17 cellular contexts compared by ENCODE assay signal in genomic region chr2:167945660-167946366, GRCh38.
"Had no signal": no experiment of that assay in that cellular context is flagged by ENCODE, and none has a peak within 500 bp of the region (broad histone marks: within the 10 kb centered on the region; RNA-seq: fewer than 3 reads in every experiment).

No MANE protein-coding gene starts in this region.

- H3K4me1 ChIP-seq: gastroesophageal sphincter, spleen, upper lobe of left lung had no signal

- H3K27ac Mint-ChIP-seq: activated CD4-positive, alpha-beta T cell treated with anti-CD3 and anti-CD28 coated beads, Interleukin-2, amount 10 ng/mL, durations not matched to agents 7 days and 5 days; activated naive CD8-positive, alpha-beta T cell; activated T-cell treated with anti-CD3 and anti-CD28 coated beads, Interleukin-2, amount 50 U/mL, for 72 hours; dendritic cell treated with granulocyte-macrophage colony-stimulating factor and Interleukin-4, amounts not matched to agents 40 ng/mL and 50 ng/mL, for 4 days; stimulated activated naive CD8-positive, alpha-beta T cell treated with anti-CD3 and anti-CD28 coated beads, Interleukin-15, amount 100 ng/mL, for 72 hours had no signal

- DNase-seq: activated CD4-positive, alpha-beta T cell treated with anti-CD3 and anti-CD28 coated beads, Interleukin-2, amount 10 ng/mL, durations not matched to agents 7 days and 5 days; activated CD8-positive, alpha-beta memory T cell treated with anti-CD3 and anti-CD28 coated beads, Interleukin-2, amount 50 U/mL, for 48 hours; activated gamma-delta T cell treated with Interleukin-2 at 50 U/mL for 16 hours; activated T-cell treated with anti-CD3 and anti-CD28 coated beads, Interleukin-2, amount 50 U/mL, for 72 hours; anterior cingulate cortex; naive B cell; occipital lobe; psoas muscle; sigmoid colon; spleen; stimulated activated naive CD8-positive, alpha-beta T cell treated with anti-CD3 and anti-CD28 coated beads, Interleukin-15, amount 100 ng/mL, for 72 hours; upper lobe of left lung had no signal

- H3K4me3 ChIP-seq: gastroesophageal sphincter, lung, psoas muscle, sigmoid colon, spleen, testis, upper lobe of left lung had no signal

- H3K27me3 ChIP-seq: gastroesophageal sphincter, sigmoid colon, testis, upper lobe of left lung had no signal

- H3K27ac ChIP-seq: gastroesophageal sphincter, psoas muscle, sigmoid colon, spleen, testis, upper lobe of left lung had no signal

- H3K9me3 Mint-ChIP-seq: dendritic cell treated with granulocyte-macrophage colony-stimulating factor and Interleukin-4, amounts not matched to agents 40 ng/mL and 50 ng/mL, for 4 days; naive B cell had no signal

- H3K4me3 Mint-ChIP-seq: activated CD4-positive, alpha-beta T cell treated with anti-CD3 and anti-CD28 coated beads, Interleukin-2, amount 10 ng/mL, durations not matched to agents 7 days and 5 days; activated naive CD8-positive, alpha-beta T cell; activated T-cell treated with anti-CD3 and anti-CD28 coated beads, Interleukin-2, amount 50 U/mL, for 72 hours; dendritic cell treated with granulocyte-macrophage colony-stimulating factor and Interleukin-4, amounts not matched to agents 40 ng/mL and 50 ng/mL, for 4 days; naive B cell; stimulated activated naive CD8-positive, alpha-beta T cell treated with anti-CD3 and anti-CD28 coated beads, Interleukin-15, amount 100 ng/mL, for 72 hours had no signal

- H3K9me3 ChIP-seq: gastroesophageal sphincter, psoas muscle, sigmoid colon, spleen, testis, upper lobe of left lung had no signal

- H3K36me3 ChIP-seq: gastroesophageal sphincter, sigmoid colon, spleen, upper lobe of left lung had no signal

- H3K36me3 Mint-ChIP-seq: activated naive CD8-positive, alpha-beta T cell; naive B cell had no signal

- H3K4me1 Mint-ChIP-seq: activated CD4-positive, alpha-beta T cell treated with anti-CD3 and anti-CD28 coated beads, Interleukin-2, amount 10 ng/mL, durations not matched to agents 7 days and 5 days; naive B cell; stimulated activated naive CD8-positive, alpha-beta T cell treated with anti-CD3 and anti-CD28 coated beads, Interleukin-15, amount 100 ng/mL, for 72 hours had no signal
